Comparison of ENCODE assay signal across 21 cellular contexts in genomic region chr2:159750873-159751272, GRCh38.
"Had no signal": no experiment of that assay in that cellular context is flagged by ENCODE, and none has a peak within 500 bp of the region (broad histone marks: within the 10 kb centered on the region; RNA-seq: fewer than 3 reads in every experiment).

No MANE protein-coding gene starts in this region.

- H3K36me3 ChIP-seq: ovary, prostate gland had no signal

- H3K4me3 Mint-ChIP-seq: activated CD4-positive, alpha-beta memory T cell treated with anti-CD3 and anti-CD28 coated beads for 36 hours; activated T-cell treated with anti-CD3 and anti-CD28 coated beads, Interleukin-2, amount 50 U/mL, for 24 hours; nephron had no signal

- H3K9me3 ChIP-seq: left ventricle myocardium inferior, mucosa of descending colon, ovary, prostate gland, spleen, suprapubic skin, tibial artery, upper lobe of right lung had no signal

- H3K9me3 Mint-ChIP-seq: activated CD4-positive, alpha-beta memory T cell treated with anti-CD3 and anti-CD28 coated beads for 36 hours; activated T-cell treated with anti-CD3 and anti-CD28 coated beads, Interleukin-2, amount 50 U/mL, for 24 hours; activated T-helper 2 cell treated with anti-CD3 and anti-CD28 coated beads, Interferon-gamma antibody, Interleukin-2, Interleukin-4, amounts not matched to agents 10 μg/mL and 5 μg/mL and 100 μg/mL, durations not matched to agents 14 hours and 24 hours and 36 hours; nephron had no signal

- H3K27ac Mint-ChIP-seq: activated CD4-positive, alpha-beta memory T cell treated with anti-CD3 and anti-CD28 coated beads for 36 hours; activated T-cell treated with anti-CD3 and anti-CD28 coated beads, Interleukin-2, amount 50 U/mL, for 24 hours; activated T-helper 2 cell treated with anti-CD3 and anti-CD28 coated beads, Interferon-gamma antibody, Interleukin-2, Interleukin-4, amounts not matched to agents 10 μg/mL and 5 μg/mL and 100 μg/mL, durations not matched to agents 14 hours and 24 hours and 36 hours had no signal

- H3K4me1 Mint-ChIP-seq: nephron had no signal

- H3K4me1 ChIP-seq: prostate gland had no signal

- H3K27ac ChIP-seq: left ventricle myocardium inferior, ovary, prostate gland, suprapubic skin, tibial artery, upper lobe of right lung had no signal

- H3K27me3 Mint-ChIP-seq: activated CD4-positive, alpha-beta memory T cell treated with anti-CD3 and anti-CD28 coated beads for 36 hours; activated T-cell treated with anti-CD3 and anti-CD28 coated beads, Interleukin-2, amount 50 U/mL, for 24 hours had no signal

- H3K27me3 ChIP-seq: ovary, spleen, suprapubic skin, tibial artery, upper lobe of right lung had no signal

- ATAC-seq: mucosa of descending colon, upper lobe of right lung had no signal

- H3K4me3 ChIP-seq: left ventricle myocardium inferior, lung, mucosa of descending colon, ovary, prostate gland, spleen, suprapubic skin, tibial artery, upper lobe of right lung had no signal

- DNase-seq: activated CD4-positive, alpha-beta memory T cell treated with anti-CD3 and anti-CD28 coated beads for 36 hours; activated CD4-positive, alpha-beta T cell treated with anti-CD3 and anti-CD28 coated beads for 48 hours; activated CD8-positive, alpha-beta memory T cell treated with anti-CD3 and anti-CD28 coated beads, Interleukin-2, amount 50 U/mL, for 4 hours; activated naive CD4-positive, alpha-beta T cell treated with Interleukin-2 at 50 U/mL for 16 hours; activated T-cell treated with anti-CD3 and anti-CD28 coated beads, Interleukin-2, amount 50 U/mL, for 24 hours; effector CD8-positive, alpha-beta T cell; islet precursor cell; left ventricle myocardium inferior; mucosa of descending colon; ovary; retina; spleen; stimulated activated naive CD4-positive, alpha-beta T cell; T-helper 1 cell; tibial artery; upper lobe of right lung had no signal
